ENCODE assay signal across 30 cellular contexts in the genomic region with DNA sequence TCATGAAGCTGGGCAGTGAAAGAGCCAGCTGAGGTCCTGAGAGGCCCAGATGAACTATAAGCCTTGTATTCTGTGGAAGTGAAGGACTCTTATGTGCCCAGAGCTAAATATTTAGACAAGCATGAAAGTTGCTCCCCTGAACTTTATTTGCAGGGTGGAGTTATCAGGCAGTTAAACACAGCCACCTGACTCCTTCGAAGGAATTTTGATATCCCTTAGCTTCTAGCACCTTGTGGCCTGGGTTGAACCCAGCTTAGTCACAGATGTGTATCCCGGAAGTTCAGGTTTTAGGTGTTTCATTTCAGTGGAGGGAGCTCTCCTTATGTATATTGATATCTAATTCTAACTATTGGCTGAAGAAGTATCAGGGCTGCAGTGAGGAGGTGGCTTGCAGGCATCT. TPM values are rescaled to one million over a fixed set of nuclear protein-coding genes. Genes with fewer than 3 reads are reported as not detected.
DNase-seq lines count a peak whose midpoint lies in the region; ATAC-seq, FAIRE-seq and TF ChIP-seq lines count a peak whose summit lies in the region.
"Had no signal": no experiment of that assay in that cellular context is flagged by ENCODE, and none has a peak within 500 bp of the region (broad histone marks: within the 10 kb centered on the region; RNA-seq: fewer than 3 reads in every experiment).

No MANE protein-coding gene starts in this region.

- no peak for TF ChIP-seq POLR2A in stomach (IDR thresholded peaks at IDR 0.05)

- H3K4me3 ChIP-seq in bronchial epithelial cell (ENCODE audit: low read depth, low read length) = no peak overlapping the region
- no peak overlapping the region for H3K4me3 ChIP-seq in left lung
- H3K4me3 ChIP-seq in stomach = no peak overlapping the region
- H3K4me3 ChIP-seq: GM23338, PC-9, SJCRH30 had no signal

- H3K36me3 ChIP-seq in bronchial epithelial cell (ENCODE audit: control insufficient read depth, insufficient read depth, low read length) = no peaks in the 10 kb centered on the region
- H3K36me3 ChIP-seq in left lung = no peaks in the 10 kb centered on the region
- H3K36me3 ChIP-seq in stomach = no peaks in the 10 kb centered on the region
- H3K36me3 ChIP-seq: SJCRH30 had no signal

- peaks cover 4% of the 10 kb centered on the region for H3K27me3 ChIP-seq in bronchial epithelial cell (ENCODE audit: control insufficient read depth, insufficient read depth, low read length)
- H3K27me3 ChIP-seq in left lung = peaks cover 7 to 31% of the 10 kb centered on the region in 2 donors
- peaks cover 0 to 6% (median 0%) of the 10 kb centered on the region in 3 donors for H3K27me3 ChIP-seq in stomach
- H3K27me3 ChIP-seq: SJCRH30 had no signal

- no peak for TF ChIP-seq EP300 in stomach (IDR thresholded peaks at IDR 0.05)

- H3K4me1 ChIP-seq in left lung (no peaks in the 10 kb centered on the region), stomach (peaks cover 0 to 8% (median 0%) of the 10 kb centered on the region in 4 donors)
- H3K4me1 ChIP-seq: SJCRH30 had no signal

- 31 to 45% (median 40%) methylated on average over 2 of the region's 2 CpGs for WGBS in stomach, 5 donors

- TF ChIP-seq CTCF in bronchial epithelial cell (IDR thresholded peaks at IDR 0.05; ENCODE audit: insufficient read depth, low read length, severe bottlenecking) (no peak), left lung (IDR thresholded peaks at IDR 0.05) (no peak), stomach (IDR thresholded peaks at IDR 0.05) (no peak)

- H3K27ac ChIP-seq in left lung (no peak overlapping the region), stomach (peak overlapping the region in 1 of 5 donors; percentile 39)
- H3K27ac ChIP-seq: PC-9, SJCRH30 had no signal

- H3K9me3 ChIP-seq in left lung (no peaks in the 10 kb centered on the region), stomach (no peaks in the 10 kb centered on the region)
- H3K9me3 ChIP-seq: SJCRH30 had no signal

- DNase-seq in HT-29 (ENCODE audit: low spot score) (peak; percentile 47), bronchial epithelial cell (ENCODE audit: low read depth) (peak; percentile 22), left lung (no peak), stomach (peak; percentile 42), NCI-H2196 treated with DMSO at 0.1 percent for 48 hours (lab: John Stamatoyannopoulos, UW; ENCODE audit: unreplicated experiment) (no peak), NCI-H1092 treated with DMSO at 0.1 percent for 48 hours (lab: John Stamatoyannopoulos, UW) (no peak)
- no peak for DNase-seq in activated CD4-positive, alpha-beta T cell treated with anti-CD3 and anti-CD28 coated beads for 48 hours
- DNase-seq: 8988T; Calu3; DMS153; DND-41; H9; KBM-7; NCI-H1092; NCI-H1436; NCI-H187; NCI-H2081 treated with DMSO at 0.1 percent for 48 hours; NCI-H2171; NCI-H524; NCI-H774; NK-92 treated with Interleukin-12 subunit alpha and Interleukin-12 subunit beta, amount 100 ng/mL, for 24 hours; SJCRH30 had no signal

- intact Hi-C loops in left lung (cut with DNase I) = no loop called here
- intact Hi-C loops in stomach (cut with DNase I; ENCODE audit: low total_unique reads) = no loop called here

- peak; percentile 96 for ATAC-seq in left lung
- ATAC-seq in GM19452 (IDR thresholded peaks at IDR 0.05; ENCODE audit: unreplicated experiment) = no peak
- ATAC-seq: GM23338, Right ventricle myocardium inferior, SK-N-SH treated with all-trans-retinoic acid at 6 μM for 48 hours had no signal

- no peak for FAIRE-seq in bronchial epithelial cell (lab: Jason Lieb, UNC)

RNA-seq across cellular contexts. Expression of a gene that starts 20.4 kb away (rescaled TPM):
- not detected in 2 replicates for total RNA-seq in HT-29 (2014; rRNA removed; shearing (Covaris generic))
- total RNA-seq in bronchial epithelial cell (not detected in 2 replicates), left lung (not detected), stomach (not detected)
- not detected for polyA plus RNA-seq in stomach
- total RNA-seq: Calu3, GM23338, H9, LHCN-M2, PC-9, Right ventricle myocardium inferior, RPMI7951 had no signal
- polyA plus RNA-seq: BJ, GM23338 had no signal

Comparison
In these comparisons a context has a peak if more than half of its experiments do, and no peak if none do; other contexts are left out.
1. DNase-seq: peak in HT-29 (single experiment), bronchial epithelial cell (single experiment) and stomach (single experiment); none in left lung (0 of 2), activated CD4-positive, alpha-beta T cell treated with anti-CD3 and anti-CD28 coated beads for 48 hours (single experiment), NCI-H2196 treated with DMSO at 0.1 percent for 48 hours (single experiment) and NCI-H1092 treated with DMSO at 0.1 percent for 48 hours (single experiment).